ENCODE assay signal across 14 cellular contexts in genomic region chr20:62688855-62689460, GRCh38. TPM values are rescaled to one million over a fixed set of nuclear protein-coding genes. Genes with fewer than 3 reads are reported as not detected.
A peak's percentile ranks its signal among the peaks of the same experiment; 100 is the strongest.
DNase-seq lines count a peak whose midpoint lies in the region; ATAC-seq and TF ChIP-seq lines count a peak whose summit lies in the region.
"Had no signal": no experiment of that assay in that cellular context is flagged by ENCODE, and none has a peak within 500 bp of the region (broad histone marks: within the 10 kb centered on the region; RNA-seq: fewer than 3 reads in every experiment).

No MANE protein-coding gene starts in this region.

- H3K27ac ChIP-seq in GM23248 (no peak overlapping the region), endodermal cell (ENCODE audit: low read depth, low read length) (peak overlapping the region; percentile 73), rectal smooth muscle tissue (ENCODE audit: low read depth, low read length) (peak overlapping the region; percentile 37)
- H3K27ac ChIP-seq: KMS-11 had no signal

- no peaks in the 10 kb centered on the region for H3K79me2 ChIP-seq in GM23248 (ENCODE audit: insufficient read depth)

- peak; percentile 28 for TF ChIP-seq CTCF in endodermal cell (conservative IDR thresholded peaks at IDR 0.05)

- H3K9me2 ChIP-seq in GM23248 (ENCODE audit: insufficient read depth) = no peaks in the 10 kb centered on the region

- H3F3A ChIP-seq in GM23248 (ENCODE audit: insufficient read depth) = no peaks in the 10 kb centered on the region

- peak; percentile 10 for DNase-seq in GM23248
- peak; percentile 44 for DNase-seq in RKO (ENCODE audit: low spot score)
- DNase-seq in endodermal cell = no peak
- DNase-seq in GM19240 (ENCODE audit: insufficient read length, low spot score) = no peak
- no peak for DNase-seq in NCI-H2196 (lab: John Stamatoyannopoulos, UW; ENCODE audit: unreplicated experiment)
- DNase-seq: Calu3, caudate nucleus, NCI-H1930, T-helper 17 cell had no signal

- no peaks in the 10 kb centered on the region for H3K9me3 ChIP-seq in GM23248 (ENCODE audit: low read depth)
- H3K9me3 ChIP-seq in endodermal cell (ENCODE audit: control insufficient read depth, low read length) = no peaks in the 10 kb centered on the region

- H3K36me3 Mint-ChIP-seq in endodermal cell (ENCODE audit: low read depth) = no peaks in the 10 kb centered on the region

- no peak overlapping the region for H3K4me2 ChIP-seq in GM23248 (ENCODE audit: unreplicated experiment)
- H3K4me2 ChIP-seq: KMS-11 had no signal

- no peak overlapping the region for H3K4me3 Mint-ChIP-seq in endodermal cell
- H3K4me3 Mint-ChIP-seq: T-helper 17 cell had no signal

- H4K20me1 ChIP-seq in GM23248 (ENCODE audit: insufficient read depth) = no peaks in the 10 kb centered on the region

- H3K9me3 Mint-ChIP-seq in endodermal cell = no peaks in the 10 kb centered on the region

- 77 to 83% methylated on average over 27 to 29 of the region's 29 CpGs for WGBS in GM23248 (ENCODE audit: low coverage in 1 of 2, low lambda C conversion rate in 2 of 2, missing lambda C conversion rate in 2 of 2), 2 experiments
- 81 to 90% methylated on average over 28 to 29 of the region's 29 CpGs for WGBS in endodermal cell (ENCODE audit: insufficient coverage in 1 of 2, insufficient read length in 1 of 2), 2 experiments

- H3K4me1 ChIP-seq in GM23248 (ENCODE audit: insufficient read depth) (no peaks in the 10 kb centered on the region), endodermal cell (ENCODE audit: control insufficient read depth, insufficient read depth, low read length) (peaks cover 4% of the 10 kb centered on the region), rectal smooth muscle tissue (ENCODE audit: control insufficient read depth, insufficient read depth, low read length) (peaks cover 4% of the 10 kb centered on the region)

- H3K27me3 ChIP-seq in GM23248 (replicated peaks; ENCODE audit: insufficient read depth) (peaks cover 14% of the 10 kb centered on the region; the same call in 1 of the 2 replicates), endodermal cell (ENCODE audit: control insufficient read depth, insufficient read depth, low read length, poor library complexity, severe bottlenecking) (no peaks in the 10 kb centered on the region), rectal smooth muscle tissue (ENCODE audit: control insufficient read depth, insufficient read depth, low read length) (peaks cover under 1% of the 10 kb centered on the region)

- no peak overlapping the region for H3K9ac ChIP-seq in GM23248
- H3K9ac ChIP-seq in endodermal cell (ENCODE audit: extremely low read depth, low read length, poor library complexity, severe bottlenecking) = no peak overlapping the region
- no peak overlapping the region for H3K9ac ChIP-seq in rectal smooth muscle tissue (ENCODE audit: low read length)
- H3K9ac ChIP-seq: KMS-11 had no signal

- H3K36me3 ChIP-seq in GM23248 (ENCODE audit: low read depth) = no peaks in the 10 kb centered on the region
- H3K36me3 ChIP-seq in endodermal cell (ENCODE audit: control insufficient read depth, insufficient read depth, low read length) = no peaks in the 10 kb centered on the region
- H3K36me3 ChIP-seq in rectal smooth muscle tissue (ENCODE audit: control insufficient read depth, insufficient read depth, low read length) = no peaks in the 10 kb centered on the region

- no peak for ATAC-seq in HG02870 (IDR thresholded peaks at IDR 0.05; ENCODE audit: unreplicated experiment)
- ATAC-seq: sciatic nerve, T-helper 17 cell had no signal

- H3K4me3 ChIP-seq in GM23248 (no peak overlapping the region), endodermal cell (ENCODE audit: low read length) (no peak overlapping the region), rectal smooth muscle tissue (ENCODE audit: low read length) (no peak overlapping the region)

- H3K27me3 Mint-ChIP-seq in endodermal cell (ENCODE audit: insufficient read depth) = no peaks in the 10 kb centered on the region

- H3K4me1 Mint-ChIP-seq in endodermal cell = peaks cover 4% of the 10 kb centered on the region

- in situ Hi-C loops in GM23248 (cut with MboI) = no loop called here

- no peak overlapping the region for H3K27ac Mint-ChIP-seq in endodermal cell
- H3K27ac Mint-ChIP-seq: T-helper 17 cell had no signal

- no peak overlapping the region for H2AFZ ChIP-seq in GM23248

RNA-seq across cellular contexts. Expression of gene NTSR1, which starts 19.7 kb away (rescaled TPM):
- total RNA-seq in GM23248 (2014; rRNA removed; shearing (Covaris generic)) = not detected in 2 replicates
- polyA plus RNA-seq in GM23248 (2016; fragmentation: Nextera tagmentation; extraction: Ambion mirVana) = not detected in 2 replicates
- total RNA-seq in endodermal cell = under 1 TPM; 0.11 to 0.62 TPM
- polyA plus RNA-seq in endodermal cell (2013, experiment 1 of 2) = 2.0 TPM
- 1.4 TPM for polyA plus RNA-seq in endodermal cell (2013, experiment 2 of 2)
- total RNA-seq: Calu3, H4 had no signal

RNA-seq across cellular contexts. Expression of gene SLCO4A1, which starts 46.7 kb away (rescaled TPM):
- total RNA-seq in GM23248 (2014; rRNA removed; shearing (Covaris generic)) = 0.22 TPM in 1 of 2 replicates, not detected in the other
- polyA plus RNA-seq in GM23248 (2016; fragmentation: Nextera tagmentation; extraction: Ambion mirVana) = 0.10 and 0.43 TPM in 2 replicates
- 1 to 10 TPM; 2.9 to 5.0 TPM for total RNA-seq in endodermal cell
- polyA plus RNA-seq in endodermal cell (2013, experiment 1 of 2) = 2.0 TPM
- polyA plus RNA-seq in endodermal cell (2013, experiment 2 of 2) = 1.7 TPM

Comparison
In these comparisons a context has a peak if more than half of its experiments do, and no peak if none do; other contexts are left out.
1. DNase-seq: peak in GM23248 (single experiment) and RKO (single experiment); none in endodermal cell (single experiment), GM19240 (single experiment) and NCI-H2196 (single experiment).